21 cellular contexts compared by ENCODE assay signal in the genomic region with DNA sequence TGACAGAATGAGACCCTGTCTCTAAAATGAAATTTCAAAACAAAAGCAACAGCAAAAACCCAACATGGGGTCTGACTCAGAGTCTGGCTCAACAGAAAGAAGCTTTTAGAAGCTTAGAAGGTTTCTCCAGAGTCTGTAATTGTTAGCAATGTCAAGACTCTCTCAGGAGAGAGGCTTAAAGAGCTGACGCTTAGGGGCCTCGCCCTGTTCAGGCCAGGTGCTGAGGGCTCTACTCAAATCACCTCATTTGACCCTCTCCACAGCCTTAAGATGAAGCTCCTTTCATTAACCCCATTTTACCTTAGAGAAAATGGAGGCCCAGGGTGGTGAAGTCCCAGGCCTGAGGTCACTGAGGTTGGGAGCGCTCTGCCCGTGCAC. TPM values are rescaled to one million over a fixed set of nuclear protein-coding genes. Genes with fewer than 3 reads are reported as not detected.
"Had no signal": no experiment of that assay in that cellular context is flagged by ENCODE, and none has a peak within 500 bp of the region (broad histone marks: within the 10 kb centered on the region; RNA-seq: fewer than 3 reads in every experiment).

No MANE protein-coding gene starts in this region.

- DNase-seq: activated CD4-positive, alpha-beta T cell treated with anti-CD3 and anti-CD28 coated beads, Interleukin-2, amount 10 ng/mL, durations not matched to agents 24 days and 14 days; activated CD4-positive, CD25-positive, alpha-beta regulatory T cell treated with anti-CD3 and anti-CD28 coated beads, Interleukin-2, amount 50 U/mL, for 72 hours; activated naive CD4-positive, alpha-beta T cell; activated T-cell treated with anti-CD3 and anti-CD28 coated beads, Interleukin-2, amount 50 U/mL, for 72 hours; body of pancreas; MG63; MV-4-11; NCI-H1092 treated with DMSO at 0.1 percent for 48 hours; NCI-H1417 treated with DMSO at 0.1 percent for 48 hours; NCI-H1694; NCI-H2029; NCI-H2107; NCI-H2171 treated with DMSO at 0.1 percent for 48 hours; NCI-H526 treated with DMSO at 0.1 percent for 48 hours; SHP77; SW 1271 had no signal

- ATAC-seq: activated T-cell treated with anti-CD3 and anti-CD28 coated beads, Interleukin-2, amount 50 U/mL, for 72 hours; body of pancreas; SK-N-SH treated with all-trans-retinoic acid at 6 μM for 48 hours had no signal

- H3K27me3 ChIP-seq: body of pancreas, MG63, Peyer's patch, SJSA1 had no signal

- H3K36me3 ChIP-seq: MG63, Peyer's patch, SJSA1 had no signal

- H3K4me3 ChIP-seq: body of pancreas, MG63, Peyer's patch, SJSA1 had no signal

- H3K9ac ChIP-seq: KMS-11 had no signal

- H3K27ac ChIP-seq: body of pancreas, KMS-11, Peyer's patch, SJSA1 had no signal

- H3K4me2 ChIP-seq: KMS-11 had no signal

- H3K4me1 ChIP-seq: Peyer's patch had no signal

- H3K9me3 ChIP-seq: body of pancreas, MG63, Peyer's patch, SJSA1 had no signal

RNA-seq across cellular contexts. Expression of gene KIF17, which starts 5.3 kb away (rescaled TPM):
- total RNA-seq: activated CD4-positive, alpha-beta memory T cell treated with anti-CD3 and anti-CD28 coated beads for 36 hours; activated CD4-positive, alpha-beta T cell treated with anti-CD3 and anti-CD28 coated beads, Interleukin-2, amount 10 ng/mL, durations not matched to agents 24 days and 14 days; activated T-cell treated with anti-CD3 and anti-CD28 coated beads, Interleukin-2, amount 50 U/mL, for 72 hours had no signal

RNA-seq across cellular contexts. Expression of gene SH2D5, which starts 9.4 kb away (rescaled TPM):
- total RNA-seq: body of pancreas, Peyer's patch had no signal
